In the genomic region with DNA sequence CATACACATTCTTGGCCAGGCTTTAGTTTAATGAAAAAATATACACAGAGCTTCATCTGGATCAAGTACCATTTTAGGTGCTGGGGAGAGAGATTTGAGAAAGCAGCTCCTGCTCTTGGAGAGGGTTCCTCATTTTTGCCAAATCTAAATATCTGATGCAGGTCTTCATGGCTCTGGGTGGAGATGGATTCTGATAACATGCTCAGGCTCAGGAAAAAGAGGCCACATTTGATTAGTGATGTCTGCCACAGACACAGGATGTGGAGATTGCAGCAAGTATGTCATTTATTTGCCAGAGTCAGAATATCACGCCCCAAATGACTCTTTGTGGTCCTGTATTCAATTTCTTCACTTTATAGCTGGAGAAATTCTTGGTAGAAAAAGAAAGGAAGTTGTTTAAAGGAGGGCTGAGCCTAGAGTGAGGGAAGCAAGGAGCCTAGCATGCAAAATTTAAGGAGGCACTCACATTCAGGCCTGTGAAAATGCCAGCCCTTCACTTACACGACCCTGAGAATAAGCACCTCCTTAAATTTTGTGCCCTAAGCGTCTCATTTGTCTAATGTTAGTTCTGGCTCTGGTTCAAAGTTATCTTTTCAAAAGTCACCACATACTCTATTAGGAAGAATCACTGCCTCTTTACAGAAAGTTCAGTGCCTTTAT, we compare ENCODE assay signal across 25 cellular contexts.
"Had no signal": no experiment of that assay in that cellular context is flagged by ENCODE, and none has a peak within 500 bp of the region (broad histone marks: within the 10 kb centered on the region; RNA-seq: fewer than 3 reads in every experiment).

No MANE protein-coding gene starts in this region.

- H3K27me3 ChIP-seq: adrenal gland, ascending aorta, esophagus squamous epithelium, gastroesophageal sphincter, sigmoid colon, transverse colon, uterus had no signal

- H3K9me3 ChIP-seq: adrenal gland, ascending aorta, esophagus squamous epithelium, gastroesophageal sphincter, sigmoid colon, transverse colon, uterus had no signal

- H3K4me1 ChIP-seq: adrenal gland, ascending aorta, esophagus squamous epithelium, transverse colon, uterus had no signal

- H3K4me2 ChIP-seq: smooth muscle cell had no signal

- H3K4me3 ChIP-seq: adrenal gland, ascending aorta, esophagus squamous epithelium, gastroesophageal sphincter, sigmoid colon, smooth muscle cell, transverse colon, uterus had no signal

- H3K36me3 ChIP-seq: adrenal gland, ascending aorta, esophagus squamous epithelium, gastroesophageal sphincter, sigmoid colon, transverse colon, uterus, WERI-Rb-1 had no signal

- H3K27ac ChIP-seq: adrenal gland, ascending aorta, esophagus squamous epithelium, gastroesophageal sphincter, sigmoid colon, transverse colon, uterus, WERI-Rb-1 had no signal

- DNase-seq: activated CD4-positive, alpha-beta T cell treated with anti-CD3 and anti-CD28 coated beads for 1 hour; activated CD4-positive, alpha-beta T cell treated with anti-CD3 and anti-CD28 coated beads, Interleukin-2, amount 50 U/mL, for 1 hour; activated CD8-positive, alpha-beta T cell treated with anti-CD3 and anti-CD28 coated beads, Interleukin-2, amount 10 ng/mL, durations not matched to agents 7 days and 5 days; activated naive CD4-positive, alpha-beta T cell; adrenal gland; cerebellar nuclear complex; cortex of kidney; endodermal cell; esophagus squamous epithelium; hypothalamus; left cardiac atrium; occipital lobe; retina; sigmoid colon; stimulated activated CD4-positive, alpha-beta T cell treated with anti-CD3 and anti-CD28 coated beads, Interleukin-15, amount 100 ng/mL, for 24 hours; stimulated activated CD4-positive, alpha-beta T cell treated with anti-CD3 and anti-CD28 coated beads, Interleukin-2, amount 100 ng/mL, for 48 hours; stimulated activated CD8-positive, alpha-beta memory T cell treated with anti-CD3 and anti-CD28 coated beads, Interleukin-4, amount 100 ng/mL, for 48 hours; stimulated activated naive B cell treated with anti-CD40 and anti-IgM and Interleukin-4, amounts not matched to agents 10 μg/mL and 1 μg/mL and 100 μg/mL, for 72 hours; transverse colon; uterus; WERI-Rb-1 had no signal

- ATAC-seq: activated CD8-positive, alpha-beta T cell treated with anti-CD3 and anti-CD28 coated beads, Interleukin-2, amount 10 ng/mL, durations not matched to agents 7 days and 5 days; activated T-helper 17 cell treated with anti-CD3 and anti-CD28 coated beads, Interleukin-2, amount 50 U/mL, for 72 hours; gastroesophageal sphincter; left cardiac atrium; stimulated activated naive B cell treated with anti-CD40 and anti-IgM and Interleukin-4, amounts not matched to agents 10 μg/mL and 1 μg/mL and 100 μg/mL, for 72 hours had no signal
